Comparison of ENCODE assay signal across 10 cellular contexts in the genomic region with DNA sequence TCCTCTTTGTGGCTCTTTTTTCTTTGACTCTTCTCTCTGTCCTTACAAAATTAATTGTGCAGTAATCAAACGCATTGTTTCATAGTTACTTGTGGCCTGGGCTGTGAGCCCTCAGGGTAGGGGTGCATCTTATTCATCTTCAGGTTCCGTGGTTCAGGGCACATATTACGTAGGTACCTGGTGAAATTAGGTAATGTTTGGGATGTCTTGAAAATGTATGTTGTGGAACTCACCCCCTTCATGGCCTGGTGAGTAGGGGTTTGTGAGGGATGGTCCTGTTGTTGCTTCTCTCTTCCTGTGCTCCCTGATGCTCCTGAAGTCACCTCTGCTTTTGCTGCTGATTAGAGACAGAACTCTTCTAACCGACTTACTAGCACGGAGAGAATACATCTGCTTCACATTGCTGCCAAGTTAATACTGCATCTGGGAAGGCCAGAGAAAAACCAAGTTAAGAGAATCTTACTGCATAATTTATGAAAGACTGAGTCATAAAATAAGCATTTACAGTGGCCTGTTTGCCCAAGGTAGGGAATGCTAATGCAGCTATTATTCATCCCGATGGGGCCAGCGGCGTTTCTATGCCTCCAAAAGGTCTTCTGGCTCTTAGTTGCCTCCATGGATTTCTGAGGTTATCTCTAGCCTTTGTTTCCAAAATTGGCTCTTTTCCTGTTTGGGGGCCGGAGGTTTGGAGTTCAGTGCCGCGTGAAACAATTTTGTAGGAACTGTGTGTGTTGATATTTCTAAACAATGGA.
A peak's percentile ranks its signal among the peaks of the same experiment; 100 is the strongest.
DNase-seq lines count a peak whose midpoint lies in the region; ATAC-seq and TF ChIP-seq lines count a peak whose summit lies in the region.
"Had no signal": no experiment of that assay in that cellular context is flagged by ENCODE, and none has a peak within 500 bp of the region (broad histone marks: within the 10 kb centered on the region; RNA-seq: fewer than 3 reads in every experiment).

No MANE protein-coding gene starts in this region.

- H3K79me2 ChIP-seq in fibroblast of lung (ENCODE audit: control insufficient read depth, insufficient read depth, low read length): peaks cover 7% of the 10 kb centered on the region

- H3K9me3 Mint-ChIP-seq in activated CD8-positive, alpha-beta T cell treated with anti-CD3 and anti-CD28 coated beads, Interleukin-2, amount 10 ng/mL, durations not matched to agents 7 days and 5 days (ENCODE audit: insufficient read depth): peaks cover 11% of the 10 kb centered on the region

- no peaks in the 10 kb centered on the region for H3K4me1 Mint-ChIP-seq in activated CD8-positive, alpha-beta T cell treated with anti-CD3 and anti-CD28 coated beads, Interleukin-2, amount 10 ng/mL, durations not matched to agents 7 days and 5 days (ENCODE audit: low read depth)

- TF ChIP-seq CTCF in fibroblast of lung (conservative IDR thresholded peaks at IDR 0.05 in 1 of 2, IDR thresholded peaks at IDR 0.05 in 1 of 2; ENCODE audit: low read depth in 1 of 2, low read length in 2 of 2) (no peak), retinal pigment epithelial cell (conservative IDR thresholded peaks at IDR 0.05; ENCODE audit: low read depth, low read length) (no peak), GM20000 (IDR thresholded peaks at IDR 0.05; ENCODE audit: extremely low read depth, missing control alignments) (no peak)

- H3K27me3 ChIP-seq in fibroblast of lung (ENCODE audit: control insufficient read depth, insufficient read depth, low read length): no peaks in the 10 kb centered on the region

- peak overlapping the region; percentile 56 for H3K4me2 ChIP-seq in fibroblast of lung (ENCODE audit: extremely low read depth, insufficient read depth, low read length)

- H4K20me1 ChIP-seq in fibroblast of lung (ENCODE audit: control insufficient read depth, extremely low read depth, insufficient read depth, low read length): no peaks in the 10 kb centered on the region

- peak overlapping the region; percentile 3 for H3K27ac ChIP-seq in fibroblast of lung (ENCODE audit: insufficient read depth, low read length)

- no peaks in the 10 kb centered on the region for H3K36me3 ChIP-seq in fibroblast of lung (ENCODE audit: control insufficient read depth, insufficient read depth, low read length)

- H3K9ac ChIP-seq in fibroblast of lung (ENCODE audit: insufficient read depth, low read length): no peak overlapping the region

- H3K4me3 ChIP-seq in fibroblast of lung (replicated peaks in 1 of 4; ENCODE audit: control extremely low read depth in 1 of 4, insufficient read depth in 1 of 4, low read depth in 3 of 4, low read length in 4 of 4) (no peak overlapping the region), retinal pigment epithelial cell (ENCODE audit: low read length) (no peak overlapping the region)
- H3K4me3 ChIP-seq: GM12878 had no signal

- no peak for ATAC-seq in activated CD8-positive, alpha-beta T cell treated with anti-CD3 and anti-CD28 coated beads, Interleukin-2, amount 10 ng/mL, durations not matched to agents 7 days and 5 days
- ATAC-seq: GM12878 had no signal

- peaks cover 21% of the 10 kb centered on the region for H3K4me1 ChIP-seq in fibroblast of lung (ENCODE audit: control insufficient read depth, extremely low read depth, insufficient read depth, low read length)

- DNase-seq in EH (ENCODE audit: low read depth) (peak; percentile 95), RPMI7951 (ENCODE audit: low read depth) (peak; percentile 90), fibroblast of lung (ENCODE audit: low read depth in 2 of 2) (peak; percentile 91 to 97), retinal pigment epithelial cell (ENCODE audit: low read depth) (peak; percentile 29), NCI-H2107 (lab: John Stamatoyannopoulos, UW) (no peak), GM20000 (ENCODE audit: low spot score) (no peak), amygdala (lab: John Stamatoyannopoulos, UW) (no peak)
- DNase-seq in activated CD8-positive, alpha-beta T cell treated with anti-CD3 and anti-CD28 coated beads, Interleukin-2, amount 10 ng/mL, durations not matched to agents 7 days and 5 days: no peak
- DNase-seq: NCI-H1930 had no signal

- H3K36me3 Mint-ChIP-seq in activated CD8-positive, alpha-beta T cell treated with anti-CD3 and anti-CD28 coated beads, Interleukin-2, amount 10 ng/mL, durations not matched to agents 7 days and 5 days (ENCODE audit: low read depth): peaks cover 55% of the 10 kb centered on the region

- no peak overlapping the region for H3K4me3 Mint-ChIP-seq in activated CD8-positive, alpha-beta T cell treated with anti-CD3 and anti-CD28 coated beads, Interleukin-2, amount 10 ng/mL, durations not matched to agents 7 days and 5 days

- no peak overlapping the region for H3K27ac Mint-ChIP-seq in activated CD8-positive, alpha-beta T cell treated with anti-CD3 and anti-CD28 coated beads, Interleukin-2, amount 10 ng/mL, durations not matched to agents 7 days and 5 days

- POLR2A ChIA-PET in activated CD8-positive, alpha-beta T cell treated with anti-CD3 and anti-CD28 coated beads, Interleukin-2, amount 10 ng/mL, durations not matched to agents 7 days and 5 days (lab: Charles Lee): no interaction called here

- CTCF ChIA-PET in activated CD8-positive, alpha-beta T cell treated with anti-CD3 and anti-CD28 coated beads, Interleukin-2, amount 10 ng/mL, durations not matched to agents 7 days and 5 days (lab: Charles Lee): no interaction called here

- H3K9me3 ChIP-seq in fibroblast of lung (ENCODE audit: control insufficient read depth, insufficient read depth, low read depth, low read length): no peaks in the 10 kb centered on the region

- H2AFZ ChIP-seq in fibroblast of lung (ENCODE audit: low read length): no peak overlapping the region

- no peaks in the 10 kb centered on the region for H3K27me3 Mint-ChIP-seq in activated CD8-positive, alpha-beta T cell treated with anti-CD3 and anti-CD28 coated beads, Interleukin-2, amount 10 ng/mL, durations not matched to agents 7 days and 5 days (ENCODE audit: low read depth)

Comparison
In these comparisons a context has a peak if more than half of its experiments do, and no peak if none do; other contexts are left out.
1. DNase-seq: peak in EH (single experiment), RPMI7951 (single experiment), fibroblast of lung (2 of 2) and retinal pigment epithelial cell (single experiment); none in NCI-H2107 (single experiment), GM20000 (single experiment), amygdala (0 of 56) and activated CD8-positive, alpha-beta T cell treated with anti-CD3 and anti-CD28 coated beads, Interleukin-2, amount 10 ng/mL, durations not matched to agents 7 days and 5 days (single experiment).